ENCODE assay signal across 24 cellular contexts in the genomic region with DNA sequence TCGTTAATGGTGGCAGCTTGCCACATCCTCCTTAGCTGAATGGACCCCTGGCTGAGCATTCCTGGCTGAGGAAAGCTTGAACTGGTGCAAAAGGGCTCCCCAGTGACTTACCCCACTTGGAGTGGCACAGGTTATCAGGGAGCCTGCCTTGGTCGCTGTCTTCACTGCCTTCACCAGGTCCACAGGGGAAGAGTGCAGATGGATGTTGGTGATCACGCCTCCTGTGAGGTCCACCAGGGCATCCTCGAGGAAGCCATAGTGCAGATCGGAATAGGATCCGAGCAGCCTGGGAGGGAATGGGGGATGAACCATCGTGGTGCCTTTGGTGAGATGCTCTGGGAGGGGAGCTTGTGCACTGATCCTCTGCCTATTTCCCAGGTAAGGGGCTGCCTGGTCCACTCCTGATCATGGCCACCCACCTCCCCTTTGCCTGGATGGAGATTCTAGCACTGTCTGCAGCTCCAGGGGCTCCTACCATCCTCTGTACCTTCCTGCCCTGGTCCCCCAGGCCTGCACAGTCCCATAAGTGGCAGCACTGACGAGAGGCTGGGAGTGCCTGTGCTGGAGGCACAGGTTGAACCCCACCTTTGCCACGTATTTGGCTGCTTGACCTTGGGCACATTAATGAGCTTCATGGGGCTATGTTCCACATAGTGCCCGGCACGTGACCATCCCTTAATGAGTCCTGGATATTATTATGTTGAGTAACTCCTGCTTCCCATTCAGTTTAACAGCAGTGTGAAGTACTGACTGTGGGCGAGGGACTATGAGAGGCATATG. TPM values are rescaled to one million over a fixed set of nuclear protein-coding genes. Genes with fewer than 3 reads are reported as not detected.
"Had no signal": no experiment of that assay in that cellular context is flagged by ENCODE, and none has a peak within 500 bp of the region (broad histone marks: within the 10 kb centered on the region; RNA-seq: fewer than 3 reads in every experiment).

No MANE protein-coding gene starts in this region.

- H3K4me3 ChIP-seq: coronary artery, dorsolateral prefrontal cortex, esophagus muscularis mucosa, gastroesophageal sphincter, mucosa of descending colon, neural progenitor cell, pancreas, psoas muscle, sigmoid colon, skin epidermis, thoracic aorta, transverse colon had no signal

- H3K4me1 Mint-ChIP-seq: natural killer cell had no signal

- H3K9me3 Mint-ChIP-seq: natural killer cell; neural progenitor cell; stimulated activated memory B cell treated with anti-CD40 and anti-IgM and Interleukin-4, amounts not matched to agents 10 μg/mL and 1 μg/mL and 100 μg/mL, for 72 hours; stimulated activated naive CD8-positive, alpha-beta T cell treated with anti-CD3 and anti-CD28 coated beads, Interleukin-15, amount 100 ng/mL, for 72 hours had no signal

- H3K27ac Mint-ChIP-seq: natural killer cell; neural progenitor cell; stimulated activated memory B cell treated with anti-CD40 and anti-IgM and Interleukin-4, amounts not matched to agents 10 μg/mL and 1 μg/mL and 100 μg/mL, for 72 hours had no signal

- H3K4me3 Mint-ChIP-seq: natural killer cell; neural progenitor cell; stimulated activated memory B cell treated with anti-CD40 and anti-IgM and Interleukin-4, amounts not matched to agents 10 μg/mL and 1 μg/mL and 100 μg/mL, for 72 hours; stimulated activated naive CD8-positive, alpha-beta T cell treated with anti-CD3 and anti-CD28 coated beads, Interleukin-15, amount 100 ng/mL, for 72 hours had no signal

- H3K27ac ChIP-seq: coronary artery, dorsolateral prefrontal cortex, esophagus muscularis mucosa, gastroesophageal sphincter, neural progenitor cell, pancreas, psoas muscle, sigmoid colon, skin epidermis, thoracic aorta, transverse colon had no signal

- H3K4me1 ChIP-seq: esophagus muscularis mucosa, gastroesophageal sphincter, neural progenitor cell, pancreas, psoas muscle, sigmoid colon, transverse colon had no signal

- DNase-seq: caudate nucleus; dorsolateral prefrontal cortex; effector CD8-positive, alpha-beta T cell; glutamatergic neuron; islet precursor cell; mammary epithelial cell; mucosa of descending colon; natural killer cell; occipital lobe; pancreas; psoas muscle; sigmoid colon; stimulated activated CD4-positive, alpha-beta T cell treated with anti-CD3 and anti-CD28 coated beads, Interleukin-4, amount 100 ng/mL, for 24 hours; stimulated activated naive CD8-positive, alpha-beta T cell treated with anti-CD3 and anti-CD28 coated beads, Interleukin-15, amount 100 ng/mL, for 72 hours; substantia nigra; transverse colon had no signal

- H3K36me3 ChIP-seq: esophagus muscularis mucosa, gastroesophageal sphincter, neural progenitor cell, pancreas, sigmoid colon, thoracic aorta, transverse colon had no signal

- H3K9me3 ChIP-seq: esophagus muscularis mucosa, gastroesophageal sphincter, mucosa of descending colon, pancreas, psoas muscle, sigmoid colon, thoracic aorta, transverse colon had no signal

- H3K36me3 Mint-ChIP-seq: natural killer cell; neural progenitor cell; stimulated activated memory B cell treated with anti-CD40 and anti-IgM and Interleukin-4, amounts not matched to agents 10 μg/mL and 1 μg/mL and 100 μg/mL, for 72 hours had no signal

- H3K27me3 ChIP-seq: neural progenitor cell, pancreas, transverse colon had no signal

RNA-seq across cellular contexts. Expression of a gene that starts 43.0 kb away (rescaled TPM):
- total RNA-seq: esophagus muscularis mucosa, fibroblast of villous mesenchyme, natural killer cell, psoas muscle, sigmoid colon had no signal
- polyA plus RNA-seq: mammary epithelial cell had no signal
